In genomic region chr19:2495130-2495641, GRCh38 we compare ENCODE assay signal across 8 cellular contexts. TPM values are rescaled to one million over a fixed set of nuclear protein-coding genes. Genes with fewer than 3 reads are reported as not detected.
DNase-seq lines count a peak whose midpoint lies in the region; ATAC-seq and TF ChIP-seq lines count a peak whose summit lies in the region.

No MANE protein-coding gene starts in this region.

- peak overlapping the region; percentile 52 to 55 for H3K4me3 ChIP-seq in cardiac fibroblast (replicated peaks in 1 of 2; ENCODE audit: low read depth in 2 of 2, low read length in 2 of 2)
- H3K4me3 ChIP-seq in kidney epithelial cell (ENCODE audit: low read depth, low read length) = peak overlapping the region; percentile 31

- TF ChIP-seq CTCF in cardiac fibroblast (IDR thresholded peaks at IDR 0.05; ENCODE audit: low read depth, low read length) = no peak
- TF ChIP-seq CTCF in kidney epithelial cell (IDR thresholded peaks at IDR 0.05; ENCODE audit: insufficient read depth, low read length, poor library complexity, severe bottlenecking) = no peak

- H3K36me3 ChIP-seq in kidney epithelial cell (ENCODE audit: control insufficient read depth, insufficient read depth, low read length) = no peaks in the 10 kb centered on the region

- DNase-seq in NCI-H748 (lab: John Stamatoyannopoulos, UW; ENCODE audit: unreplicated experiment) = peak; percentile 37
- DNase-seq in NCI-H748 treated with DMSO at 0.1 percent for 48 hours (lab: John Stamatoyannopoulos, UW) = no peak
- peak; percentile 62 for DNase-seq in NCI-H226
- peak; percentile 73 to 89 for DNase-seq in cardiac fibroblast (ENCODE audit: low read depth in 2 of 2)
- DNase-seq in kidney epithelial cell (ENCODE audit: low read depth) = no peak
- no peak for DNase-seq in stimulated activated naive CD8-positive, alpha-beta T cell treated with anti-CD3 and anti-CD28 coated beads, Interleukin-15, Interleukin-2, amounts not matched to agents 100 U/mL and 50 U/mL, for 24 hours
- no peak for DNase-seq in stimulated activated CD4-positive, alpha-beta T cell treated with anti-CD3 and anti-CD28 coated beads, Interleukin-4, amount 100 ng/mL, for 1 hour

- H3K27me3 ChIP-seq in kidney epithelial cell (ENCODE audit: control insufficient read depth, insufficient read depth, low read length) = no peaks in the 10 kb centered on the region

- ATAC-seq in stimulated activated naive CD8-positive, alpha-beta T cell treated with anti-CD3 and anti-CD28 coated beads, Interleukin-15, Interleukin-2, amounts not matched to agents 100 U/mL and 50 U/mL, for 24 hours = peak; percentile 26
- no peak for ATAC-seq in GM21390 (IDR thresholded peaks at IDR 0.05; ENCODE audit: unreplicated experiment)

RNA-seq across cellular contexts. Expression of gene GADD45B, which starts 19.3 kb away (rescaled TPM):
- total RNA-seq in kidney epithelial cell = 99.6 and 106 TPM in 2 replicates

RNA-seq across cellular contexts. Expression of gene LMNB2, which starts 38.4 kb away (rescaled TPM):
- 72.9 and 73.4 TPM in 2 replicates for total RNA-seq in kidney epithelial cell

Comparison
In these comparisons a context has a peak if more than half of its experiments do, and no peak if none do; other contexts are left out.
1. DNase-seq: peak in NCI-H748 (single experiment), NCI-H226 (single experiment) and cardiac fibroblast (2 of 2); none in NCI-H748 treated with DMSO at 0.1 percent for 48 hours (single experiment), kidney epithelial cell (single experiment), stimulated activated naive CD8-positive, alpha-beta T cell treated with anti-CD3 and anti-CD28 coated beads, Interleukin-15, Interleukin-2, amounts not matched to agents 100 U/mL and 50 U/mL, for 24 hours (single experiment) and stimulated activated CD4-positive, alpha-beta T cell treated with anti-CD3 and anti-CD28 coated beads, Interleukin-4, amount 100 ng/mL, for 1 hour (single experiment).